9 cellular contexts compared by ENCODE assay signal in the genomic region with DNA sequence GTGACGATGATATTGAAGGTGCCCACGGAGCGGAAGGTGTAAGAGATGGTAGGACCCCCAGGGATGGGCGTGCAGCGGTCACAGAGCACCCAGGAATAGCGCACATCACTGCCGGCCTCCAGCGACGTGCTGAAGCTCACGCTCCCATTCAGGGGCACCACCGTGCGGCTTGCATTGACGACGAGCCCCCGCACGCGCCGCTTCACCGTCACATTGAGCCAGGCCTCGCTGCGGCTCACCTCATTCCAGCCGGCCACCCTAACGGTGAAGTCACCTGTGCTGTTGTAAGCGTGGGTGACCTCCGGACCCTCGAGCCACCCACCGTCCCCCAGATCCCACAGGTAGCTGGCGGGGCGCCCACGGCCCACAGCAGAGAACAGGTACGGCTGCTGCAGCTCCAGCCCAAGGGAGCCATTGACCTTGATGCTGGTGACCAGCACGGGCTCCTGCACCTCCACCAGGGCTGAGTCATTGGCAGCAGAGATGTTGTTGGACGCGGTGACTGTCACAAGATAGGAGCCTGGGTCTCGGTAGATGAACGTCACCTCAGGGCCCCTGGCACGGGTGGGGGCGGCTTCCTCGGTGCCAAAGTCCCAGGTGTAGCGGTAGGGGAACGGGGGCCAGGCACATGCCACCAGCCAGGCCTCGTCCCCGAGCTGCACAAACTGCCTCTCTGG. TPM values are rescaled to one million over a fixed set of nuclear protein-coding genes. Genes with fewer than 3 reads are reported as not detected.
DNase-seq lines count a peak whose midpoint lies in the region; ATAC-seq, FAIRE-seq and TF ChIP-seq lines count a peak whose summit lies in the region.
"Not testable (repeated sequence)": the region's sequence is repeated elsewhere in the genome, so short reads cannot be mapped to it uniquely, and the experiment has no call there.
"Had no signal": no experiment of that assay in that cellular context is flagged by ENCODE, and none has a peak within 500 bp of the region (broad histone marks: within the 10 kb centered on the region; RNA-seq: fewer than 3 reads in every experiment).

No MANE protein-coding gene starts in this region.

- H3K4me1 Mint-ChIP-seq in stimulated activated memory B cell treated with anti-CD40 and anti-IgM and Interleukin-4, amounts not matched to agents 10 μg/mL and 1 μg/mL and 100 μg/mL, for 72 hours, result not testable (repeated sequence)

- not testable (repeated sequence) for TF ChIP-seq CTCF in GM12878 (IDR thresholded peaks at IDR 0.05 in 2 of 3, conservative IDR thresholded peaks at IDR 0.05 in 1 of 3; ENCODE audit: control insufficient read depth in 2 of 3, extremely low read depth in 1 of 3, insufficient read depth in 1 of 3, low read depth in 3 of 3, low read length in 3 of 3); left ventricle myocardium inferior (IDR thresholded peaks at IDR 0.05; ENCODE audit: borderline replicate concordance); lower lobe of right lung (IDR thresholded peaks at IDR 0.05)

- not testable (repeated sequence) for H4K20me1 ChIP-seq in GM12878 (ENCODE audit: control insufficient read depth, insufficient read depth)

- H3K36me3 Mint-ChIP-seq in stimulated activated memory B cell treated with anti-CD40 and anti-IgM and Interleukin-4, amounts not matched to agents 10 μg/mL and 1 μg/mL and 100 μg/mL, for 72 hours, result peaks cover 22% of the 10 kb centered on the region

- H3K4me3 Mint-ChIP-seq in stimulated activated memory B cell treated with anti-CD40 and anti-IgM and Interleukin-4, amounts not matched to agents 10 μg/mL and 1 μg/mL and 100 μg/mL, for 72 hours, result not testable (repeated sequence)

- TF ChIP-seq POLR2A in GM12878 (IDR thresholded peaks at IDR 0.05; ENCODE audit: low read depth, low read length), result not testable (repeated sequence)

- H3K27ac ChIP-seq in GM12878 (ENCODE audit: control insufficient read depth, insufficient read depth); lower lobe of right lung: not testable (repeated sequence)
- H3K27ac ChIP-seq in left ventricle myocardium inferior (replicated peaks), result peak overlapping the region; percentile 27

- not testable (repeated sequence) for H3K9me3 Mint-ChIP-seq in stimulated activated memory B cell treated with anti-CD40 and anti-IgM and Interleukin-4, amounts not matched to agents 10 μg/mL and 1 μg/mL and 100 μg/mL, for 72 hours

- H3K9me3 ChIP-seq in GM12878 (replicated peaks; ENCODE audit: control insufficient read depth, insufficient read depth, low read length); left ventricle myocardium inferior (replicated peaks); lower lobe of right lung: not testable (repeated sequence)

- DNase-seq in H7 (peak; percentile 42), sciatic nerve (ENCODE audit: low spot score) (peak; percentile 55)
- DNase-seq in GM12878 (ENCODE audit: low read depth, low spot score); Right ventricle myocardium inferior (ENCODE audit: missing footprints); left ventricle myocardium inferior; left colon; lower lobe of right lung: not testable (repeated sequence)

- CTCF ChIA-PET in GM12878 (lab: Yijun Ruan, JAX), result not testable (repeated sequence)

- RAD21 ChIA-PET in GM12878 (lab: Charles Lee; ENCODE audit: unreplicated experiment), result not testable (repeated sequence)

- not testable (repeated sequence) for H3K27me3 ChIP-seq in H7 (ENCODE audit: control insufficient read depth, insufficient read depth, low read length); GM12878 (replicated peaks in 1 of 2; ENCODE audit: control insufficient read depth in 2 of 2, insufficient read depth in 2 of 2, low read length in 1 of 2); left ventricle myocardium inferior (ENCODE audit: low read depth); lower lobe of right lung (ENCODE audit: low read depth)

- not testable (repeated sequence) for TF ChIP-seq RAD21 in GM12878 (IDR thresholded peaks at IDR 0.05; ENCODE audit: insufficient read depth, low read depth, low read length)

- H3K27me3 Mint-ChIP-seq in stimulated activated memory B cell treated with anti-CD40 and anti-IgM and Interleukin-4, amounts not matched to agents 10 μg/mL and 1 μg/mL and 100 μg/mL, for 72 hours, result not testable (repeated sequence)

- TSS peak; percentile 54 for BruUV-seq in GM12878 (replicated peaks; lab: Mats Ljungman, UMichigan)

- H3K27ac Mint-ChIP-seq in stimulated activated memory B cell treated with anti-CD40 and anti-IgM and Interleukin-4, amounts not matched to agents 10 μg/mL and 1 μg/mL and 100 μg/mL, for 72 hours, result not testable (repeated sequence)

- POLR2A ChIA-PET in GM12878 (lab: Charles Lee), result not testable (repeated sequence)

- SMC1A ChIA-PET in GM12878 (lab: Charles Lee; ENCODE audit: uncharacterized antibody, unreplicated experiment), result not testable (repeated sequence)

- not testable (repeated sequence) for H3K4me3 ChIP-seq in H7 (ENCODE audit: insufficient read depth, low read depth, low read length); GM12878; left ventricle myocardium inferior; lower lobe of right lung

- TF ChIP-seq EP300 in GM12878 (IDR thresholded peaks at IDR 0.05; ENCODE audit: borderline replicate concordance in 1 of 2, control insufficient read depth in 1 of 2, low read depth in 2 of 2, low read length in 2 of 2), result not testable (repeated sequence)

- H3K4me1 ChIP-seq in GM12878 (ENCODE audit: control insufficient read depth, insufficient read depth, low read length); left ventricle myocardium inferior; lower lobe of right lung: not testable (repeated sequence)

- not testable (repeated sequence) for H2AFZ ChIP-seq in GM12878 (ENCODE audit: control insufficient read depth, low read depth, low read length)

- WGBS in GM12878 (ENCODE audit: insufficient coverage, insufficient replicate concordance, low lambda C conversion rate, missing lambda C conversion rate), result 98% methylated on average over 36 of the region's 43 CpGs

- not testable (repeated sequence) for H3K79me2 ChIP-seq in GM12878 (ENCODE audit: control insufficient read depth, insufficient read depth, low read length)

- FAIRE-seq in GM12878 (lab: Jason Lieb, UNC), result not testable (repeated sequence)

- not testable (repeated sequence) for H3K36me3 ChIP-seq in H7 (replicated peaks; ENCODE audit: control insufficient read depth, insufficient read depth, low read length); GM12878 (ENCODE audit: control insufficient read depth in 2 of 2, insufficient read depth in 2 of 2, low read length in 1 of 2)
- H3K36me3 ChIP-seq in left ventricle myocardium inferior (peaks cover 86% of the 10 kb centered on the region), lower lobe of right lung (peaks cover 75% of the 10 kb centered on the region)

- H3K4me2 ChIP-seq in GM12878 (ENCODE audit: control insufficient read depth, insufficient read depth), result not testable (repeated sequence)

- ATAC-seq in GM12878, result not testable (repeated sequence)
- ATAC-seq in Right ventricle myocardium inferior (peak; percentile 42), left colon (peak; percentile 25), lower lobe of right lung (peak; percentile 19 to 35), sciatic nerve (peak; percentile 37)
- peak; percentile 20 for ATAC-seq in stimulated activated memory B cell treated with anti-CD40 and anti-IgM and Interleukin-4, amounts not matched to agents 10 μg/mL and 1 μg/mL and 100 μg/mL, for 72 hours

- not testable (repeated sequence) for H3K9ac ChIP-seq in GM12878 (ENCODE audit: control insufficient read depth, insufficient read depth, low read length)

- in situ Hi-C loops in GM12878 (cut with MboI), result not testable (repeated sequence)

- intact Hi-C loops in GM12878 (cut with micrococcal nuclease; ENCODE audit: unreplicated experiment); Right ventricle myocardium inferior (cut with DNase I); left ventricle myocardium inferior (cut with micrococcal nuclease); left colon (cut with DNase I, micrococcal nuclease); lower lobe of right lung (cut with DNase I); sciatic nerve (cut with DNase I): not testable (repeated sequence)

RNA-seq across cellular contexts. Expression of a gene that starts 25.2 kb away (rescaled TPM):
- 45.6 and 64.4 TPM in 2 replicates for total RNA-seq in H7 (2014; rRNA removed; shearing (Covaris generic))
- 160 and 186 TPM in 2 replicates for total RNA-seq in GM12878 (2013; cell fraction: nucleolus; rRNA removed)
- total RNA-seq in GM12878 (2014; rRNA removed) (19.6 and 22.9 TPM in 2 replicates), GM12878 (2014; rRNA removed; fragmentation: Illumina TruSeq; extraction: Trizol) (6.9 and 7.5 TPM in 2 replicates), GM12878 (2021) (44.9 and 62.0 TPM in 2 replicates), Right ventricle myocardium inferior (85.8 TPM), left ventricle myocardium inferior (83.9 TPM), left colon (10 to 100 TPM; 75.1 to 76.7 TPM), lower lobe of right lung (81.6 TPM), sciatic nerve (159 TPM)
- 13.4 TPM for polyA plus RNA-seq in GM12878 (2011; ENCODE audit: low read depth)
- polyA plus RNA-seq in GM12878 (2011; rRNA removed) (3.7 and 9.0 TPM in 2 replicates), GM12878 (2014; fragmentation: Illumina TruSeq; extraction: Trizol) (0.36 and 3.9 TPM in 2 replicates), GM12878 (2014; fragmentation: Nextera tagmentation; extraction: Ambion mirVana) (under 1 TPM; 0.11 to 0.35 TPM), GM12878 (2014; rRNA removed) (48.2 and 49.7 TPM in 2 replicates), GM12878 (2016; fragmentation: Nextera tagmentation; extraction: Ambion mirVana) (1 to 10 TPM; 2.9 to 5.2 TPM)
- 16.3 and 29.0 TPM in 2 replicates for polyA plus RNA-seq in GM12878 (2011; cell fraction: cytosol; rRNA removed)
- polyA plus RNA-seq in GM12878 (2011; cell fraction: nucleus; rRNA removed), result 295 and 314 TPM in 2 replicates
- 34.8 and 47.6 TPM in 2 replicates for polyA plus RNA-seq in GM12878 (2012)
- 11.8 and 40.3 TPM in 2 replicates for polyA minus RNA-seq in GM12878 (2011; rRNA and poly(A)+ RNA removed)
- polyA minus RNA-seq in GM12878 (2011; cell fraction: cytosol; rRNA and poly(A)+ RNA removed), result 17.5 and 22.7 TPM in 2 replicates
- 50.4 and 84.4 TPM in 2 replicates for polyA minus RNA-seq in GM12878 (2011; cell fraction: nucleus; rRNA and poly(A)+ RNA removed)

RNA-seq across cellular contexts. Expression of a gene that starts 38.0 kb away (rescaled TPM):
- total RNA-seq in H7 (2014; rRNA removed; shearing (Covaris generic)), result 9.2 and 10.7 TPM in 2 replicates
- total RNA-seq in GM12878 (2013; cell fraction: nucleolus; rRNA removed), result not detected in 2 replicates
- total RNA-seq in GM12878 (2014; rRNA removed) (0.11 and 0.51 TPM in 2 replicates), GM12878 (2014; rRNA removed; fragmentation: Illumina TruSeq; extraction: Trizol) (not detected in 2 replicates), GM12878 (2021) (0.33 and 0.53 TPM in 2 replicates), Right ventricle myocardium inferior (0.87 TPM), left ventricle myocardium inferior (1.7 TPM), left colon (10 to 100 TPM; 24.9 to 27.2 TPM), lower lobe of right lung (0.80 TPM), sciatic nerve (0.40 TPM)
- 1.4 TPM for polyA plus RNA-seq in GM12878 (2011; ENCODE audit: low read depth)
- polyA plus RNA-seq in GM12878 (2011; rRNA removed) (0.89 and 1.9 TPM in 2 replicates), GM12878 (2014; fragmentation: Illumina TruSeq; extraction: Trizol) (0.21 TPM in 1 of 2 replicates, not detected in the other), GM12878 (2014; fragmentation: Nextera tagmentation; extraction: Ambion mirVana) (under 1 TPM; 0.13 to 0.27 TPM), GM12878 (2014; rRNA removed) (0.13 and 0.43 TPM in 2 replicates), GM12878 (2016; fragmentation: Nextera tagmentation; extraction: Ambion mirVana) (1 to 10 TPM; 3.7 to 4.5 TPM)
- polyA plus RNA-seq in GM12878 (2011; cell fraction: cytosol; rRNA removed), result 1.6 and 2.5 TPM in 2 replicates
- 8.3 and 9.1 TPM in 2 replicates for polyA plus RNA-seq in GM12878 (2011; cell fraction: nucleus; rRNA removed)
- 2.8 and 2.9 TPM in 2 replicates for polyA plus RNA-seq in GM12878 (2012)
- polyA minus RNA-seq in GM12878 (2011; rRNA and poly(A)+ RNA removed), result 2.3 and 3.5 TPM in 2 replicates
- polyA minus RNA-seq in GM12878 (2011; cell fraction: cytosol; rRNA and poly(A)+ RNA removed), result not detected in 2 replicates
- polyA minus RNA-seq in GM12878 (2011; cell fraction: nucleus; rRNA and poly(A)+ RNA removed), result 0.57 and 1.1 TPM in 2 replicates
- total RNA-seq: CD8-positive, alpha-beta T cell had no signal

RNA-seq across cellular contexts. Expression of a gene that starts 45.1 kb away (rescaled TPM):
- 147 and 153 TPM in 2 replicates for total RNA-seq in H7 (2014; rRNA removed; shearing (Covaris generic))
- total RNA-seq in GM12878 (2013; cell fraction: nucleolus; rRNA removed), result 33.4 and 41.2 TPM in 2 replicates
- total RNA-seq in GM12878 (2014; rRNA removed), result 36.9 and 44.6 TPM in 2 replicates
- total RNA-seq in GM12878 (2014; rRNA removed; fragmentation: Illumina TruSeq; extraction: Trizol), result 23.2 and 26.3 TPM in 2 replicates
- 82.6 and 87.0 TPM in 2 replicates for total RNA-seq in GM12878 (2021)
- polyA plus RNA-seq in GM12878 (2011; ENCODE audit: low read depth), result 11.8 TPM
- 23.5 and 46.7 TPM in 2 replicates for polyA plus RNA-seq in GM12878 (2011; rRNA removed)
- 48.3 and 60.3 TPM in 2 replicates for polyA plus RNA-seq in GM12878 (2011; cell fraction: cytosol; rRNA removed)
- polyA plus RNA-seq in GM12878 (2011; cell fraction: nucleus; rRNA removed), result 88.1 and 100 TPM in 2 replicates
- polyA plus RNA-seq in GM12878 (2012), result 45.3 and 53.5 TPM in 2 replicates
- polyA plus RNA-seq in GM12878 (2014; fragmentation: Illumina TruSeq; extraction: Trizol), result 16.8 and 19.4 TPM in 2 replicates
- 1 to 10 TPM in 1 of 2 experiments, under 1 TPM in 1; 0.61 to 2.1 TPM for polyA plus RNA-seq in GM12878 (2014; fragmentation: Nextera tagmentation; extraction: Ambion mirVana)
- polyA plus RNA-seq in GM12878 (2014; rRNA removed), result 44.4 and 50.3 TPM in 2 replicates
- polyA plus RNA-seq in GM12878 (2016; fragmentation: Nextera tagmentation; extraction: Ambion mirVana), result 10 to 100 TPM; 29.8 to 30.2 TPM
- polyA minus RNA-seq in GM12878 (2011; rRNA and poly(A)+ RNA removed), result 41.1 and 76.7 TPM in 2 replicates
- polyA minus RNA-seq in GM12878 (2011; cell fraction: cytosol; rRNA and poly(A)+ RNA removed), result 32.6 and 44.1 TPM in 2 replicates
- polyA minus RNA-seq in GM12878 (2011; cell fraction: nucleus; rRNA and poly(A)+ RNA removed), result 15.0 and 24.1 TPM in 2 replicates
- total RNA-seq in Right ventricle myocardium inferior, result 27.3 TPM
- total RNA-seq in left ventricle myocardium inferior, result 26.0 TPM
- total RNA-seq in left colon, result 10 to 100 TPM; 94.5 to 99.8 TPM
- total RNA-seq in lower lobe of right lung, result 61.9 TPM
- total RNA-seq in sciatic nerve, result 44.8 TPM
